ENCODE assay signal across 10 cellular contexts in the genomic region with DNA sequence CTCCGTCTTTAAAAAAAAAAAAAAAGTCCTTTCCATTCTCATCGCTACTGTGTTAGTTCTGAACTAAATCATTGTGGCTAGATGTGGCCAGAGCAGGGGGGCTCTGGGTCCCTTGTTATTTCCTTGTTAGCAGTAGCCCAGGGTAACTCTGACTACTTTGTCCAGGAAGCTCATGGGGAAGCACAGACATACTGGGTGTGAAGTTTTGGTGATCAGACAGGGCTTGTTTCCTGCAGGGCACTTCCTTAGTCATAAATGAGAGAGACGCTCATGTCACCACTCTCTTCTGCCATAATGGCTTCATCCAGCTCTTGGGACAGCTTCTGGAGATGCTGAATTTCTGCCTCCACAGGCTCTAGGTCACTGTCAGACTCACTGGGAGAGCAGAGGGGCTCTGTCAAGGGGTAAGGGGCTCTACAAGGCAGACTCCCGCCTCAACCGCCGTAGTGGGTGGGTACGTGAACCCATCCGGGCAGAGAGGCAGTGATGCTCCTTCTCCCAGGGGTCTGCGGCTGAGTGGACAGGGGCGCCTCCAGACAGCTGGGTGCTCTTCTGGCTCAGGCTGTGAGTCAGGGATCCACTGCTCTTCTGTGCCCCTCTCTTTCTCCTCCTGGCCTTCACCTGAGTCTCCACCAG. TPM values are rescaled to one million over a fixed set of nuclear protein-coding genes. Genes with fewer than 3 reads are reported as not detected.
A peak's percentile ranks its signal among the peaks of the same experiment; 100 is the strongest.
DNase-seq lines count a peak whose midpoint lies in the region; ATAC-seq and TF ChIP-seq lines count a peak whose summit lies in the region.
"Had no signal": no experiment of that assay in that cellular context is flagged by ENCODE, and none has a peak within 500 bp of the region (broad histone marks: within the 10 kb centered on the region; RNA-seq: fewer than 3 reads in every experiment).

No MANE protein-coding gene starts in this region.

- peak; percentile 94 for ATAC-seq in activated CD4-positive, alpha-beta T cell treated with anti-CD3 and anti-CD28 coated beads for 36 hours
- peak; percentile 71 for ATAC-seq in HG03457 (IDR thresholded peaks at IDR 0.05; ENCODE audit: unreplicated experiment)
- ATAC-seq: A549 had no signal

- no peak for TF ChIP-seq CTCF in Calu3 (IDR thresholded peaks at IDR 0.05; ENCODE audit: unreplicated experiment)

- CTCF ChIA-PET in activated CD4-positive, alpha-beta T cell treated with anti-CD3 and anti-CD28 coated beads for 36 hours (lab: Charles Lee): interaction anchor here (0.6 to 1.5 kb wide), 7 partner anchors 9 to 134 kb away, joined by 3 to 6 read pairs (median 3); no protein-coding TSS in a partner anchor
- CTCF ChIA-PET in Calu3 (lab: Charles Lee): interaction anchor here (0.6 kb wide), 1 partner anchor 87 kb away, joined by 3 read pairs; no protein-coding TSS in a partner anchor

- H3K4me1 Mint-ChIP-seq in activated CD4-positive, alpha-beta T cell treated with anti-CD3 and anti-CD28 coated beads for 36 hours: peaks cover 80% of the 10 kb centered on the region
- H3K4me1 Mint-ChIP-seq in activated naive CD8-positive, alpha-beta T cell (ENCODE audit: low read depth): peaks cover 82% of the 10 kb centered on the region
- H3K4me1 Mint-ChIP-seq in Calu3 (ENCODE audit: low read depth, unreplicated experiment): no peaks in the 10 kb centered on the region

- peaks cover 22% of the 10 kb centered on the region for H3K36me3 Mint-ChIP-seq in activated CD4-positive, alpha-beta T cell treated with anti-CD3 and anti-CD28 coated beads for 36 hours (ENCODE audit: low read depth)
- peaks cover 11% of the 10 kb centered on the region for H3K36me3 Mint-ChIP-seq in activated naive CD8-positive, alpha-beta T cell
- H3K36me3 Mint-ChIP-seq in Calu3 (ENCODE audit: insufficient read depth, unreplicated experiment): no peaks in the 10 kb centered on the region

- peak overlapping the region; percentile 83 for H3K27ac Mint-ChIP-seq in activated CD4-positive, alpha-beta T cell treated with anti-CD3 and anti-CD28 coated beads for 36 hours
- peak overlapping the region; percentile 90 for H3K27ac Mint-ChIP-seq in activated naive CD8-positive, alpha-beta T cell
- no peak overlapping the region for H3K27ac Mint-ChIP-seq in Calu3 (ENCODE audit: unreplicated experiment)

- intact Hi-C loops in activated CD4-positive, alpha-beta T cell treated with anti-CD3 and anti-CD28 coated beads for 36 hours (cut with DNase I, micrococcal nuclease): loop anchor here (1.0 to 2.0 kb wide), 2 partner anchors 12 to 13 kb away; no protein-coding TSS in a partner anchor
- intact Hi-C loops in Calu3 (cut with micrococcal nuclease; ENCODE audit: unreplicated experiment): no loop called here

- peaks cover 11% of the 10 kb centered on the region for H3K9me3 Mint-ChIP-seq in activated CD4-positive, alpha-beta T cell treated with anti-CD3 and anti-CD28 coated beads for 36 hours (ENCODE audit: low read depth)
- H3K9me3 Mint-ChIP-seq in activated naive CD8-positive, alpha-beta T cell (ENCODE audit: low read depth): peaks cover 1% of the 10 kb centered on the region
- H3K9me3 Mint-ChIP-seq in Calu3 (ENCODE audit: low read depth, unreplicated experiment): no peaks in the 10 kb centered on the region

- no peaks in the 10 kb centered on the region for H3K27me3 Mint-ChIP-seq in activated CD4-positive, alpha-beta T cell treated with anti-CD3 and anti-CD28 coated beads for 36 hours
- no peaks in the 10 kb centered on the region for H3K27me3 Mint-ChIP-seq in activated naive CD8-positive, alpha-beta T cell
- H3K27me3 Mint-ChIP-seq in Calu3 (ENCODE audit: unreplicated experiment): no peaks in the 10 kb centered on the region

- BruUV-seq in Calu3 (replicated peaks; lab: Mats Ljungman, UMichigan): no TSS peak

- H3K4me3 Mint-ChIP-seq in activated CD4-positive, alpha-beta T cell treated with anti-CD3 and anti-CD28 coated beads for 36 hours: peak overlapping the region; percentile 4
- H3K4me3 Mint-ChIP-seq in activated naive CD8-positive, alpha-beta T cell: peak overlapping the region; percentile 77
- no peak overlapping the region for H3K4me3 Mint-ChIP-seq in Calu3 (ENCODE audit: low read depth, unreplicated experiment)

- POLR2A ChIA-PET in activated CD4-positive, alpha-beta T cell treated with anti-CD3 and anti-CD28 coated beads for 36 hours (lab: Charles Lee): interaction anchor here (1.0 to 1.9 kb wide), 6 partner anchors 11 to 130 kb away, joined by 3 to 16 read pairs (median 6); a partner anchor contains a TSS

- peak; percentile 77 for DNase-seq in activated CD4-positive, alpha-beta T cell treated with anti-CD3 and anti-CD28 coated beads for 36 hours
- DNase-seq in activated CD4-positive, alpha-beta T cell treated with anti-CD3 and anti-CD28 coated beads for 4 hours: no peak
- DNase-seq in stimulated activated CD8-positive, alpha-beta memory T cell treated with anti-CD3 and anti-CD28 coated beads, Interleukin-7, amount 100 ng/mL, for 48 hours (ENCODE audit: extremely low read depth in 1 of 2, low read depth in 1 of 2): peak; percentile 41 to 65
- DNase-seq in mesenteric fat pad (ENCODE audit: low spot score): no peak
- DNase-seq in NCI-H524 treated with DMSO at 0.1 percent for 48 hours (lab: John Stamatoyannopoulos, UW): no peak
- DNase-seq in Calu3: no peak
- DNase-seq: cerebellar nuclear complex had no signal

RNA-seq across cellular contexts. Expression of a gene that starts 12.9 kb away (rescaled TPM):
- 10 to 100 TPM; 32.9 to 36.4 TPM for total RNA-seq in activated CD4-positive, alpha-beta T cell treated with anti-CD3 and anti-CD28 coated beads for 36 hours
- 22.5 TPM for total RNA-seq in mesenteric fat pad
- total RNA-seq in Calu3 (2022): 24.2 and 31.0 TPM in 2 replicates

Comparison
In these comparisons a context has a peak if more than half of its experiments do, and no peak if none do; other contexts are left out.
1. DNase-seq: peak in activated CD4-positive, alpha-beta T cell treated with anti-CD3 and anti-CD28 coated beads for 36 hours (single experiment) and stimulated activated CD8-positive, alpha-beta memory T cell treated with anti-CD3 and anti-CD28 coated beads, Interleukin-7, amount 100 ng/mL, for 48 hours (2 of 2); none in activated CD4-positive, alpha-beta T cell treated with anti-CD3 and anti-CD28 coated beads for 4 hours (0 of 2), mesenteric fat pad (single experiment), NCI-H524 treated with DMSO at 0.1 percent for 48 hours (single experiment) and Calu3 (single experiment).